25 cellular contexts compared by ENCODE assay signal in genomic region chr7:152633072-152633471, GRCh38.
"Had no signal": no experiment of that assay in that cellular context is flagged by ENCODE, and none has a peak within 500 bp of the region (broad histone marks: within the 10 kb centered on the region; RNA-seq: fewer than 3 reads in every experiment).

No MANE protein-coding gene starts in this region.

- H3K9me3 Mint-ChIP-seq: natural killer cell treated with Interleukin-12 subunit alpha and Interleukin-12 subunit beta and Interleukin-15 and Interleukin-18, amount 100 ng/mL, for 72 hours; stimulated activated effector memory CD8-positive, alpha-beta T cell treated with anti-CD3 and anti-CD28 coated beads, Interleukin-12 subunit alpha, Interleukin-12 subunit beta, amount 100 ng/mL, for 72 hours had no signal

- H3K36me3 Mint-ChIP-seq: naive thymus-derived CD4-positive, alpha-beta T cell; natural killer cell treated with Interleukin-12 subunit alpha and Interleukin-12 subunit beta and Interleukin-15 and Interleukin-18, amount 100 ng/mL, for 72 hours; stimulated activated effector memory CD8-positive, alpha-beta T cell treated with anti-CD3 and anti-CD28 coated beads, Interleukin-12 subunit alpha, Interleukin-12 subunit beta, amount 100 ng/mL, for 72 hours had no signal

- DNase-seq: islet precursor cell; left ventricle myocardium inferior; midbrain; mucosa of descending colon; naive thymus-derived CD4-positive, alpha-beta T cell; pancreas; posterior cingulate gyrus; retina; right cardiac atrium; sigmoid colon; small intestine; spleen; stimulated activated CD4-positive, alpha-beta T cell treated with anti-CD3 and anti-CD28 coated beads, Interleukin-4, amount 100 ng/mL, for 24 hours; stimulated activated naive CD4-positive, alpha-beta T cell treated with Interleukin-2 at 50 U/mL for 16 hours; stomach; tibial artery; trophoblast cell; upper lobe of right lung had no signal

- H3K27ac Mint-ChIP-seq: natural killer cell treated with Interleukin-12 subunit alpha and Interleukin-12 subunit beta and Interleukin-15 and Interleukin-18, amount 100 ng/mL, for 72 hours; stimulated activated effector memory CD8-positive, alpha-beta T cell treated with anti-CD3 and anti-CD28 coated beads, Interleukin-12 subunit alpha, Interleukin-12 subunit beta, amount 100 ng/mL, for 72 hours had no signal

- H3K4me1 Mint-ChIP-seq: naive thymus-derived CD4-positive, alpha-beta T cell; stimulated activated effector memory CD8-positive, alpha-beta T cell treated with anti-CD3 and anti-CD28 coated beads, Interleukin-12 subunit alpha, Interleukin-12 subunit beta, amount 100 ng/mL, for 72 hours had no signal

- H3K4me3 Mint-ChIP-seq: naive thymus-derived CD4-positive, alpha-beta T cell; natural killer cell treated with Interleukin-12 subunit alpha and Interleukin-12 subunit beta and Interleukin-15 and Interleukin-18, amount 100 ng/mL, for 72 hours; stimulated activated effector memory CD8-positive, alpha-beta T cell treated with anti-CD3 and anti-CD28 coated beads, Interleukin-12 subunit alpha, Interleukin-12 subunit beta, amount 100 ng/mL, for 72 hours had no signal

- H3K27me3 ChIP-seq: pancreas, sigmoid colon, spleen, suprapubic skin, upper lobe of right lung had no signal

- H3K4me3 ChIP-seq: left ventricle myocardium inferior, lung, mucosa of descending colon, pancreas, prostate gland, sigmoid colon, spleen, stomach, suprapubic skin, thoracic aorta, tibial artery, upper lobe of right lung had no signal

- H3K27ac ChIP-seq: left ventricle myocardium inferior, pancreas, prostate gland, sigmoid colon, spleen, stomach, suprapubic skin, thoracic aorta, tibial artery, upper lobe of right lung had no signal

- H3K4me1 ChIP-seq: left ventricle myocardium inferior, pancreas, prostate gland, sigmoid colon, spleen, stomach, suprapubic skin, tibial artery, upper lobe of right lung had no signal

- H3K9me3 ChIP-seq: left ventricle myocardium inferior, mucosa of descending colon, pancreas, prostate gland, sigmoid colon, spleen, stomach, suprapubic skin, thoracic aorta, tibial artery, upper lobe of right lung had no signal

- H3K36me3 ChIP-seq: left ventricle myocardium inferior, pancreas, prostate gland, sigmoid colon, spleen, stomach, suprapubic skin, thoracic aorta, tibial artery, upper lobe of right lung had no signal

- FAIRE-seq: pancreas, small intestine, urothelium cell line had no signal

- ATAC-seq: mucosa of descending colon; naive thymus-derived CD4-positive, alpha-beta T cell; natural killer cell treated with Interleukin-12 subunit alpha and Interleukin-12 subunit beta and Interleukin-15 and Interleukin-18, amount 100 ng/mL, for 72 hours; pancreas; stimulated activated effector memory CD8-positive, alpha-beta T cell treated with anti-CD3 and anti-CD28 coated beads, Interleukin-12 subunit alpha, Interleukin-12 subunit beta, amount 100 ng/mL, for 72 hours had no signal
